ENCODE assay signal across 10 cellular contexts in the genomic region with DNA sequence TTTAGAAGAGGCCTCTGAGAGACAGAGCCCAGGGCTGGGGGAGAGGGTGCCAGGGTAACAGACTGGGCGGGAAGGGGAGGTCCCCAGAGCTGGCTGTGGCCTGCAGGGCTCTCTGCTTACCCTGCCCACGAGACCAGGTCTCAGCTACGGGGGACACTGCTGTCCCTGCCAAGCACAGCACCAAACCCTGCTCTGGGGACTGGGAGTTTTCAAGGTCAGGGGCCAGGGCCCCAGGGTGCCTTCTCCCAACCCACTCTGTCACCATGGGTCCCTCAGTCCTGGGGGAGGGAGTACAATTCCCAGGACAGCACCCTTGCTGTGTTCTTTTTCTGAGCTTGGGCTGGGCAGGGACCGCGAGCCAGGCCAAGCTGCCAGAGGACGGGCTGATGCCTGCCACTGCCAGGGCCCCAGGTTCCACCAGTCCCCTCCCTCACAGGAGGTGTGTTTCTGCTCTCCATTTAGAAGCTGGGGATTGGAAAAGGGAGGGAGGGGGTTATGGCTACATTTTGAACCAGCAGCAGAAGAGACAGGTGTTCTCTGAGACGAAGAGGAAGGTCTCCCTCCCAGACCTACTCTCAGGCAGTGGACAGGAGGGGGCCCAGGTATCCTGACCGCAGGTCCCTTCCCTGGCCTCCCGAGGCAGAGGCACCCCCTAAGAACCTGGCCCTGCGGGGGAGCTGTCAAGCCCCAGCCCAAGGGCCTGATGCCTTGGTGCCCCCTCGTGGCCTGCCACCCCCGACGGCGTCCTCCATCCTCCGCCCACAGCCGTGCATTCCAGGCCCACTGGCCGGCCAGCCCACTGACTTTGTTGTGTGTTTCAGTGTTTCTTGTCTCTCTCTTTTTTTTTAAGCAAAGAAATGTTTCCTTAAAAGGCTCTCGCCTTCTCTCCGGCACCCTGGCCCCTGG.
DNase-seq lines count a peak whose midpoint lies in the region; ATAC-seq, FAIRE-seq and TF ChIP-seq lines count a peak whose summit lies in the region.
"Had no signal": no experiment of that assay in that cellular context is flagged by ENCODE, and none has a peak within 500 bp of the region (broad histone marks: within the 10 kb centered on the region; RNA-seq: fewer than 3 reads in every experiment).

No MANE protein-coding gene starts in this region.

- H3K4me3 Mint-ChIP-seq in brain = no peak overlapping the region
- no peak overlapping the region for H3K4me3 Mint-ChIP-seq in activated naive CD8-positive, alpha-beta T cell treated with anti-CD3 and anti-CD28 coated beads for 36 hours

- H3K27ac Mint-ChIP-seq in brain = peak overlapping the region in 3 of 5 experiments; percentile 58 to 83 (median 61)
- H3K27ac Mint-ChIP-seq in activated naive CD8-positive, alpha-beta T cell treated with anti-CD3 and anti-CD28 coated beads for 36 hours = no peak overlapping the region
- H3K27ac Mint-ChIP-seq: activated naive CD4-positive, alpha-beta T cell treated with anti-CD3 and anti-CD28 coated beads, Interleukin-2, amount 50 U/mL, for 72 hours had no signal

- peak overlapping the region; percentile 89 to 95 for H3K27ac ChIP-seq in kidney (ENCODE audit: low read depth in 2 of 2, low read length in 2 of 2)

- peaks cover 52% of the 10 kb centered on the region for H3K4me1 Mint-ChIP-seq in brain
- H3K4me1 Mint-ChIP-seq in activated naive CD8-positive, alpha-beta T cell treated with anti-CD3 and anti-CD28 coated beads for 36 hours = no peaks in the 10 kb centered on the region

- TF ChIP-seq CTCF in AG09309 (IDR thresholded peaks at IDR 0.05; ENCODE audit: control insufficient read depth, insufficient read depth, low read depth, low read length, missing control alignments) = peak; percentile 24
- peak; percentile 14 to 27 for TF ChIP-seq CTCF in brain (conservative IDR thresholded peaks at IDR 0.05)
- peak; percentile 18 for TF ChIP-seq CTCF in kidney (IDR thresholded peaks at IDR 0.05; ENCODE audit: borderline replicate concordance, extremely low read depth, insufficient read depth)

- FAIRE-seq in kidney (lab: Jason Lieb, UNC) = no peak

- no peaks in the 10 kb centered on the region for H3K9me3 ChIP-seq in kidney (ENCODE audit: control insufficient read depth in 1 of 2, low read length in 2 of 2)

- peak overlapping the region; percentile 45 to 76 for H3K9ac ChIP-seq in kidney (ENCODE audit: low read length in 2 of 2)

- DNase-seq in AG09309 (ENCODE audit: low read depth) = no peak
- DNase-seq in kidney = no peak
- DNase-seq in sciatic nerve (ENCODE audit: low spot score) = no peak
- no peak for DNase-seq in activated naive CD8-positive, alpha-beta T cell treated with anti-CD3 and anti-CD28 coated beads for 36 hours
- DNase-seq in NCI-H345 (lab: John Stamatoyannopoulos, UW) = no peak
- no peak for DNase-seq in central memory CD4-positive, alpha-beta T cell
- DNase-seq: activated CD4-positive, CD25-positive, alpha-beta regulatory T cell had no signal

- H3K36me3 Mint-ChIP-seq in brain = no peaks in the 10 kb centered on the region
- H3K36me3 Mint-ChIP-seq in activated naive CD8-positive, alpha-beta T cell treated with anti-CD3 and anti-CD28 coated beads for 36 hours = no peaks in the 10 kb centered on the region
- H3K36me3 Mint-ChIP-seq: activated naive CD4-positive, alpha-beta T cell treated with anti-CD3 and anti-CD28 coated beads, Interleukin-2, amount 50 U/mL, for 72 hours had no signal

- H3K4me1 ChIP-seq in kidney (ENCODE audit: control insufficient read depth in 1 of 2, insufficient read depth in 1 of 2, low read depth in 1 of 2, low read length in 2 of 2) = peaks cover 85 to 94% of the 10 kb centered on the region in 2 donors

- H3K27me3 Mint-ChIP-seq in brain = no peaks in the 10 kb centered on the region
- H3K27me3 Mint-ChIP-seq in activated naive CD8-positive, alpha-beta T cell treated with anti-CD3 and anti-CD28 coated beads for 36 hours = no peaks in the 10 kb centered on the region

- peaks cover 3 to 46% of the 10 kb centered on the region in 2 donors for H3K36me3 ChIP-seq in kidney (ENCODE audit: control insufficient read depth in 1 of 2, insufficient read depth in 2 of 2, low read length in 2 of 2)

- no peak overlapping the region for H3K4me3 ChIP-seq in AG09309 (ENCODE audit: control insufficient read depth, low read depth, low read length)
- peak overlapping the region in 1 of 2 donors; percentile 27 for H3K4me3 ChIP-seq in kidney (ENCODE audit: low read length in 2 of 2)

- peak; percentile 39 for ATAC-seq in sciatic nerve
- ATAC-seq in HG03460 (IDR thresholded peaks at IDR 0.05; ENCODE audit: unreplicated experiment) = no peak
- ATAC-seq: activated naive CD4-positive, alpha-beta T cell treated with anti-CD3 and anti-CD28 coated beads, Interleukin-2, amount 50 U/mL, for 72 hours had no signal

- H3K9me3 Mint-ChIP-seq in brain = no peaks in the 10 kb centered on the region
- no peaks in the 10 kb centered on the region for H3K9me3 Mint-ChIP-seq in activated naive CD8-positive, alpha-beta T cell treated with anti-CD3 and anti-CD28 coated beads for 36 hours
- H3K9me3 Mint-ChIP-seq: activated naive CD4-positive, alpha-beta T cell treated with anti-CD3 and anti-CD28 coated beads, Interleukin-2, amount 50 U/mL, for 72 hours had no signal

- intact Hi-C loops in kidney (cut with DNase I) (no loop called here), sciatic nerve (cut with DNase I) (no loop called here)
